ENCODE assay signal across 21 cellular contexts in the genomic region with DNA sequence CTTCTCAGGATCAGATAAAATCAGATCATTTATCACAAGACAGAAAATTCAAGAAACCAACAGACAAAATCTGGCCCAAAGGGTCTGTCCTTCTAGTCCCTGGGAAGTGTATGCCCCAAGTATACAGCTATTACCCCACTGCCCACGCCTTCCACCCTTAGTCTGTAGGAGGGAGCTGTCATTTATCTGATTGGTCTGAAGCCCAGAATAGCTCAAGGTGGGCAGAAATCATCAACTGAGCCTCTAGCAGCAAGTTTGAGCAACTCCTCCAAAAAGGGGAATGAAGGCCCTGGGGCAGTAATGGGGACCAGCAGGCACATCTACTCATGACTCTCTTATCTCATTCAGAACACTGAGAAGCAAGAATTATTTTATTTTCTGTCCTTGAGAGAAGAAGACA.
DNase-seq lines count a peak whose midpoint lies in the region; ATAC-seq and TF ChIP-seq lines count a peak whose summit lies in the region.
"Had no signal": no experiment of that assay in that cellular context is flagged by ENCODE, and none has a peak within 500 bp of the region (broad histone marks: within the 10 kb centered on the region; RNA-seq: fewer than 3 reads in every experiment).

No MANE protein-coding gene starts in this region.

- peak; percentile 21 for DNase-seq in right atrium auricular region (ENCODE audit: low spot score)
- DNase-seq in left ventricle myocardium superior: no peak
- DNase-seq in islet precursor cell: peak; percentile 22
- DNase-seq in osteocyte (ENCODE audit: extremely low spot score, unreplicated experiment): peak; percentile 63
- DNase-seq in DMS53 treated with DMSO at 0.1 percent for 48 hours (lab: John Stamatoyannopoulos, UW; ENCODE audit: unreplicated experiment): no peak
- DNase-seq in NCI-H510A treated with DMSO at 0.1 percent for 48 hours (lab: John Stamatoyannopoulos, UW): no peak
- no peak for DNase-seq in CD8-positive, alpha-beta memory T cell
- DNase-seq: AML-193; BE2C; Calu3; CD4-positive, alpha-beta T cell; COR-L47; DMS53; DND-41; GM23248; H7; HCEC 1CT had no signal

- no peak overlapping the region for H3K27ac Mint-ChIP-seq in osteocyte (ENCODE audit: unreplicated experiment)
- no peak overlapping the region for H3K27ac Mint-ChIP-seq in CD8-positive, alpha-beta memory T cell
- H3K27ac Mint-ChIP-seq: CD14-positive monocyte; CD4-positive, alpha-beta T cell had no signal

- H3K9me3 ChIP-seq in right atrium auricular region: peaks cover 0 to 4% of the 10 kb centered on the region in 2 donors
- H3K9me3 ChIP-seq in CD8-positive, alpha-beta memory T cell (ENCODE audit: low read length): no peaks in the 10 kb centered on the region
- H3K9me3 ChIP-seq: BE2C had no signal

- ATAC-seq in left ventricle myocardium superior (no peak), HG02798 (IDR thresholded peaks at IDR 0.05; ENCODE audit: poor library complexity, unreplicated experiment) (no peak)

- no peaks in the 10 kb centered on the region for H3K36me3 ChIP-seq in right atrium auricular region
- no peaks in the 10 kb centered on the region for H3K36me3 ChIP-seq in CD8-positive, alpha-beta memory T cell (ENCODE audit: insufficient read depth, low read length)
- H3K36me3 ChIP-seq: BE2C; BLaER1 treated with 17β-estradiol and CSF1 and Interleukin-3, amounts not matched to agents 10 nM and 100 nM had no signal

- CTCF ChIA-PET in CD8-positive, alpha-beta memory T cell (lab: Charles Lee): no interaction called here

- H3K4me1 ChIP-seq in right atrium auricular region: no peaks in the 10 kb centered on the region
- H3K4me1 ChIP-seq in CD8-positive, alpha-beta memory T cell (ENCODE audit: insufficient read depth, low read length): no peaks in the 10 kb centered on the region
- H3K4me1 ChIP-seq: BE2C had no signal

- H3K36me3 Mint-ChIP-seq in osteocyte (ENCODE audit: unreplicated experiment): no peaks in the 10 kb centered on the region
- H3K36me3 Mint-ChIP-seq in CD8-positive, alpha-beta memory T cell: no peaks in the 10 kb centered on the region
- H3K36me3 Mint-ChIP-seq: CD14-positive monocyte had no signal

- TF ChIP-seq CTCF in right atrium auricular region (IDR thresholded peaks at IDR 0.05) (no peak), osteocyte (IDR thresholded peaks at IDR 0.05) (no peak)

- H3K4me1 Mint-ChIP-seq in osteocyte (ENCODE audit: unreplicated experiment): no peaks in the 10 kb centered on the region
- H3K4me1 Mint-ChIP-seq in CD8-positive, alpha-beta memory T cell: no peaks in the 10 kb centered on the region
- H3K4me1 Mint-ChIP-seq: CD14-positive monocyte had no signal

- no peaks in the 10 kb centered on the region for H3K27me3 ChIP-seq in right atrium auricular region
- peaks cover 4% of the 10 kb centered on the region for H3K27me3 ChIP-seq in CD8-positive, alpha-beta memory T cell (ENCODE audit: insufficient read depth, low read length, poor library complexity, severe bottlenecking)
- H3K27me3 ChIP-seq: BE2C; BLaER1 treated with 17β-estradiol and CSF1 and Interleukin-3, amounts not matched to agents 10 nM and 100 nM had no signal

- H3K9me3 Mint-ChIP-seq in osteocyte (ENCODE audit: unreplicated experiment): no peaks in the 10 kb centered on the region
- H3K9me3 Mint-ChIP-seq in CD8-positive, alpha-beta memory T cell: peaks cover 0 to 7% (median 3%) of the 10 kb centered on the region in 5 donors

- no peak overlapping the region for H3K4me3 ChIP-seq in right atrium auricular region
- H3K4me3 ChIP-seq in CD8-positive, alpha-beta memory T cell (ENCODE audit: low read length): no peak overlapping the region
- H3K4me3 ChIP-seq: BLaER1 treated with 17β-estradiol and CSF1 and Interleukin-3, amounts not matched to agents 10 nM and 100 nM; GM23248 had no signal

- intact Hi-C loops in left ventricle myocardium superior (cut with micrococcal nuclease): no loop called here

- H3K27me3 Mint-ChIP-seq in osteocyte (ENCODE audit: unreplicated experiment): peaks cover 6% of the 10 kb centered on the region
- H3K27me3 Mint-ChIP-seq in CD8-positive, alpha-beta memory T cell: peaks cover 15 to 35% of the 10 kb centered on the region in 2 donors

- POLR2A ChIA-PET in CD8-positive, alpha-beta memory T cell (lab: Charles Lee): no interaction called here

- no peak overlapping the region for H3K4me3 Mint-ChIP-seq in osteocyte (ENCODE audit: unreplicated experiment)
- peak overlapping the region in 1 of 7 donors; percentile 27 for H3K4me3 Mint-ChIP-seq in CD8-positive, alpha-beta memory T cell
- H3K4me3 Mint-ChIP-seq: CD14-positive monocyte; CD4-positive, alpha-beta T cell had no signal

- H3K27ac ChIP-seq in right atrium auricular region: no peak overlapping the region
- no peak overlapping the region for H3K27ac ChIP-seq in CD8-positive, alpha-beta memory T cell (ENCODE audit: low read depth, low read length)
- H3K27ac ChIP-seq: 22Rv1; BLaER1 treated with 17β-estradiol and CSF1 and Interleukin-3, amounts not matched to agents 10 nM and 100 nM; GM23248 had no signal

Comparison
In these comparisons a context has a peak if more than half of its experiments do, and no peak if none do; other contexts are left out.
1. DNase-seq: peak in right atrium auricular region (single experiment), islet precursor cell (single experiment) and osteocyte (single experiment); none in left ventricle myocardium superior (single experiment), DMS53 treated with DMSO at 0.1 percent for 48 hours (single experiment), NCI-H510A treated with DMSO at 0.1 percent for 48 hours (single experiment) and CD8-positive, alpha-beta memory T cell (0 of 5).